ENCODE assay signal across 8 cellular contexts in the genomic region with DNA sequence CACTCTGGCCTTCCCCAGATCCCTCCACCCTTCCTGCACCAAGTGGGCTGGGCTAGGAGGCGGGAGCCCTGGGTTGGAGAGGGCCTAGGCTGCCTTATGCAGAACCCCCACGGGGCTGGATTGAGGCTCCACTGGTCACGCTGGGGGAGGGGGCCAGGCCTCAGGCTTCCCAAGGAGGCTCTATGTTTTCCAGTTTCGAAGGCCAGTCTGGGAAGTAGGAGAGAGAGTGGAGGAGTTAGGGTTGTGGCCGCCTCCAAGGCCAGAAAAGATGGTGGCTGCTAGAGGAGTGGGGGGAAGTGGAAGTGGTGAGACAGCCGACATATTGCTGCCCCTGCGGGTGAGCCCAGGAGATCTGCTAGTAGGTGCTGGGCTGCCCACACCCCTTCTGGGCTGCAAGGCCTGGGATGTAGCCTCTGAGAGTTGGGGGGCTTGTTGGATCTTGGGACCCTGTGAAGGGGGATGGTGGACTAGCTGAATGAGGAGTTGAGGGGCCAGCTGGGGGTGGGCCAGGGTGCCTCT.
A peak's percentile ranks its signal among the peaks of the same experiment; 100 is the strongest.
DNase-seq lines count a peak whose midpoint lies in the region; ATAC-seq lines count a peak whose summit lies in the region.

No MANE protein-coding gene starts in this region.

- peak overlapping the region; percentile 94 for H3K27ac Mint-ChIP-seq in T-helper 2 cell treated with Interferon-gamma antibody and Interleukin-4, amounts not matched to agents 5 μg/mL and 100 μg/mL, for 36 hours

- peak overlapping the region; percentile 98 for H3K4me3 ChIP-seq in effector memory CD4-positive, alpha-beta T cell (ENCODE audit: insufficient read depth, low read depth, low read length, poor library complexity, severe bottlenecking)
- peak overlapping the region; percentile 62 to 96 for H3K4me3 ChIP-seq in muscle layer of colon (ENCODE audit: low read depth in 1 of 2, low read length in 2 of 2)

- H3K36me3 Mint-ChIP-seq in T-helper 2 cell treated with Interferon-gamma antibody and Interleukin-4, amounts not matched to agents 5 μg/mL and 100 μg/mL, for 36 hours (ENCODE audit: low read depth), result peaks cover 40% of the 10 kb centered on the region

- no peaks in the 10 kb centered on the region for H3K9me3 ChIP-seq in effector memory CD4-positive, alpha-beta T cell (ENCODE audit: control insufficient read depth, low read length)
- H3K9me3 ChIP-seq in muscle layer of colon (ENCODE audit: low read length), result no peaks in the 10 kb centered on the region

- peaks cover 37% of the 10 kb centered on the region for H3K4me1 Mint-ChIP-seq in T-helper 2 cell treated with Interferon-gamma antibody and Interleukin-4, amounts not matched to agents 5 μg/mL and 100 μg/mL, for 36 hours (ENCODE audit: low read depth)

- no peaks in the 10 kb centered on the region for H3K27me3 Mint-ChIP-seq in T-helper 2 cell treated with Interferon-gamma antibody and Interleukin-4, amounts not matched to agents 5 μg/mL and 100 μg/mL, for 36 hours (ENCODE audit: low read depth)

- H3K27ac ChIP-seq in effector memory CD4-positive, alpha-beta T cell (ENCODE audit: insufficient read depth, low read length, poor library complexity, severe bottlenecking), result peak overlapping the region; percentile 80
- H3K27ac ChIP-seq in muscle layer of colon (ENCODE audit: low read depth, low read length), result peak overlapping the region; percentile 91

- peaks cover 4% of the 10 kb centered on the region for H3K36me3 ChIP-seq in effector memory CD4-positive, alpha-beta T cell (ENCODE audit: control insufficient read depth, insufficient read depth, low read length)
- peaks cover 4% of the 10 kb centered on the region for H3K36me3 ChIP-seq in muscle layer of colon (ENCODE audit: insufficient read depth, low read length)

- peak; percentile 32 for DNase-seq in stimulated activated CD4-positive, alpha-beta T cell treated with anti-CD3 and anti-CD28 coated beads, Interleukin-1b, Interleukin-23, amount 100 ng/mL, for 48 hours
- no peak for DNase-seq in stimulated activated CD4-positive, alpha-beta T cell treated with anti-CD3 and anti-CD28 coated beads, Interleukin-2, amount 100 ng/mL, for 48 hours
- DNase-seq in T-helper 2 cell treated with Interferon-gamma antibody and Interleukin-4, amounts not matched to agents 5 μg/mL and 100 μg/mL, for 36 hours (ENCODE audit: low spot score), result peak; percentile 30
- no peak for DNase-seq in effector memory CD4-positive, alpha-beta T cell
- no peak for DNase-seq in 8988T
- DNase-seq in NCI-H526 treated with DMSO at 0.1 percent for 48 hours (lab: John Stamatoyannopoulos, UW), result no peak

- H3K9ac ChIP-seq in muscle layer of colon (ENCODE audit: low read length), result peak overlapping the region; percentile 98

- H3K9me3 Mint-ChIP-seq in T-helper 2 cell treated with Interferon-gamma antibody and Interleukin-4, amounts not matched to agents 5 μg/mL and 100 μg/mL, for 36 hours, result no peaks in the 10 kb centered on the region

- no peak for ATAC-seq in HG03457 (IDR thresholded peaks at IDR 0.05; ENCODE audit: unreplicated experiment)

- H3K4me1 ChIP-seq in effector memory CD4-positive, alpha-beta T cell (ENCODE audit: control insufficient read depth, insufficient read depth, low read length, poor library complexity, severe bottlenecking), result peaks cover 40% of the 10 kb centered on the region
- H3K4me1 ChIP-seq in muscle layer of colon (ENCODE audit: insufficient read depth, low read length), result peaks cover 50% of the 10 kb centered on the region

- no peaks in the 10 kb centered on the region for H3K27me3 ChIP-seq in effector memory CD4-positive, alpha-beta T cell (replicated peaks; ENCODE audit: control insufficient read depth, insufficient read depth, low read length, poor library complexity, severe bottlenecking)
- H3K27me3 ChIP-seq in muscle layer of colon (ENCODE audit: control insufficient read depth in 1 of 2, insufficient read depth in 2 of 2, low read length in 2 of 2), result no peaks in the 10 kb centered on the region

- peak overlapping the region; percentile 99 for H3K4me3 Mint-ChIP-seq in T-helper 2 cell treated with Interferon-gamma antibody and Interleukin-4, amounts not matched to agents 5 μg/mL and 100 μg/mL, for 36 hours

Comparison
In these comparisons a context has a peak if more than half of its experiments do, and no peak if none do; other contexts are left out.
1. DNase-seq: peak in stimulated activated CD4-positive, alpha-beta T cell treated with anti-CD3 and anti-CD28 coated beads, Interleukin-1b, Interleukin-23, amount 100 ng/mL, for 48 hours (single experiment) and T-helper 2 cell treated with Interferon-gamma antibody and Interleukin-4, amounts not matched to agents 5 μg/mL and 100 μg/mL, for 36 hours (single experiment); none in stimulated activated CD4-positive, alpha-beta T cell treated with anti-CD3 and anti-CD28 coated beads, Interleukin-2, amount 100 ng/mL, for 48 hours (0 of 2), effector memory CD4-positive, alpha-beta T cell (0 of 3), 8988T (single experiment) and NCI-H526 treated with DMSO at 0.1 percent for 48 hours (single experiment).